13 cellular contexts compared by ENCODE assay signal in the genomic region with DNA sequence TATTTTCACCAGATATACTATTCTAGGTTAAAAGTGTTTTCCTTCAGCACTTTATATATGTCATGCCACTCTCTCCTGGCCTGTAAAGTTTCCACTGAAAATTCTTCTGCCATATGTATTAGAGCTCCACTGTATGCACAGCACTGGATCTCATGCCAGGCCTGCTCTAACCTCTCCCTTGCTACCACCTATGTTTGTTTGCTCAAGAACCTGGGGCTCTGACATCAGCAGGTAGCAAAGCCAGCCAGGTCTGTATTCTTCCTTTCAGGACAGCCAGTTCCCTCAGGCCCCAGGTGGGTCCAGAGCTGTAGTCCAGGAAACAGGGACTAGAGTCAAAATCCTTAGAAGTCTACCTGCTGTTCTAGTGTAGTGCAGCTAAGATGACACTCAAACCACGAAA. TPM values are rescaled to one million over a fixed set of nuclear protein-coding genes. Genes with fewer than 3 reads are reported as not detected.
"Had no signal": no experiment of that assay in that cellular context is flagged by ENCODE, and none has a peak within 500 bp of the region (broad histone marks: within the 10 kb centered on the region; RNA-seq: fewer than 3 reads in every experiment).

No MANE protein-coding gene starts in this region.

- H3K27ac ChIP-seq: GM23248, HL-60, KMS-11 had no signal

- H3K36me3 ChIP-seq: HAP-1 had no signal

- DNase-seq: GM23248, GOT3, H7, HFFc6, KBM-7 had no signal

- H3K4me3 ChIP-seq: GM23248, HAP-1 had no signal

- H3K9me3 ChIP-seq: HAP-1 had no signal

- ATAC-seq: HCT116, HepG2 had no signal

- H3K4me1 ChIP-seq: HAP-1 had no signal

RNA-seq across cellular contexts. Expression of a gene that starts 19.1 kb away (rescaled TPM):
- total RNA-seq: GM23248, H4, H7, HepG2, HFFc6, HT1080 had no signal
- polyA plus RNA-seq: GM23248, IgD-negative memory B cell had no signal

RNA-seq across cellular contexts. Expression of a gene that starts 55.2 kb away (rescaled TPM):
- total RNA-seq: GM23248, H4, H7, HepG2, HFFc6, HT1080 had no signal
- polyA plus RNA-seq: GM23248, HepG2, IgD-negative memory B cell had no signal
